ENCODE assay signal across 30 cellular contexts in genomic region chr12:132245521-132246101, GRCh38.
"Had no signal": no experiment of that assay in that cellular context is flagged by ENCODE, and none has a peak within 500 bp of the region (broad histone marks: within the 10 kb centered on the region; RNA-seq: fewer than 3 reads in every experiment).

No MANE protein-coding gene starts in this region.

- H3K4me1 ChIP-seq: adrenal gland, ascending aorta, pancreas, psoas muscle, sigmoid colon, tibial nerve had no signal

- H3K4me1 Mint-ChIP-seq: activated naive CD8-positive, alpha-beta T cell treated with anti-CD3 and anti-CD28 coated beads for 36 hours had no signal

- H3K36me3 ChIP-seq: adrenal gland, ascending aorta, cardiac muscle cell, pancreas, sigmoid colon, tibial nerve, WERI-Rb-1 had no signal

- H3K27ac ChIP-seq: adrenal gland, ascending aorta, cardiac muscle cell, pancreas, psoas muscle, sigmoid colon, tibial nerve, WERI-Rb-1 had no signal

- DNase-seq: activated CD4-positive, alpha-beta T cell treated with anti-CD3 and anti-CD28 coated beads for 48 hours; activated CD4-positive, alpha-beta T cell treated with anti-CD3 and anti-CD28 coated beads, Interleukin-2, amount 50 U/mL, for 48 hours; activated CD8-positive, alpha-beta memory T cell treated with anti-CD3 and anti-CD28 coated beads, Interleukin-2, amount 50 U/mL, for 4 hours; activated effector memory CD4-positive, alpha-beta T cell treated with anti-CD3 and anti-CD28 coated beads, Interleukin-2, amount 50 U/mL, for 16 hours; activated naive CD4-positive, alpha-beta T cell treated with anti-CD3 and anti-CD28 coated beads for 36 hours; activated naive CD8-positive, alpha-beta T cell treated with anti-CD3 and anti-CD28 coated beads for 36 hours; activated T-cell treated with anti-CD3 and anti-CD28 coated beads, Interleukin-2, amount 50 U/mL, for 1 hour; adrenal gland; foreskin fibroblast; left ventricle myocardium superior; mammary epithelial cell; nephron progenitor cell; psoas muscle; small intestine; stimulated activated CD4-positive, alpha-beta T cell treated with anti-CD3 and anti-CD28 coated beads, Interleukin-1b, Interleukin-23, amount 100 ng/mL, for 48 hours; stimulated activated CD4-positive, alpha-beta T cell treated with anti-CD3 and anti-CD28 coated beads, Interleukin-4, amount 100 ng/mL, for 4 hours; stimulated activated CD8-positive, alpha-beta memory T cell treated with anti-CD3 and anti-CD28 coated beads, Interleukin-4, amount 100 ng/mL, for 48 hours; stimulated activated naive B cell treated with anti-CD40 and anti-IgM and Interleukin-4, amounts not matched to agents 10 μg/mL and 1 μg/mL and 100 μg/mL, for 72 hours; WERI-Rb-1 had no signal

- ATAC-seq: activated CD4-positive, CD25-positive, alpha-beta regulatory T cell treated with anti-CD3 and anti-CD28 coated beads, Interleukin-2, amount 50 U/mL, for 24 hours; esophagus mucosa; left ventricle myocardium superior; pancreas; psoas muscle; stimulated activated naive B cell treated with anti-CD40 and anti-IgM and Interleukin-4, amounts not matched to agents 10 μg/mL and 1 μg/mL and 100 μg/mL, for 72 hours had no signal

- H3K4me3 ChIP-seq: adrenal gland, ascending aorta, cardiac muscle cell, pancreas, psoas muscle, sigmoid colon, tibial nerve had no signal

- H3K27ac Mint-ChIP-seq: activated naive CD4-positive, alpha-beta T cell treated with anti-CD3 and anti-CD28 coated beads for 36 hours; activated naive CD8-positive, alpha-beta T cell treated with anti-CD3 and anti-CD28 coated beads for 36 hours; activated T-helper 1 cell treated with anti-CD3 and anti-CD28 coated beads, Interleukin-12 subunit alpha, Interleukin-12 subunit beta, Interleukin-2, Interleukin-4 antibody, amounts not matched to agents 30 ng/mL and 10 ng/mL and 1 ng/mL, durations not matched to agents 14 hours and 24 hours and 36 hours; nephron progenitor cell; stimulated activated naive B cell treated with anti-CD40 and anti-IgM and Interleukin-4, amounts not matched to agents 10 μg/mL and 1 μg/mL and 100 μg/mL, for 72 hours had no signal

- FAIRE-seq: endothelial cell of umbilical vein, islet of Langerhans, pancreas, small intestine had no signal

- H3K9me3 ChIP-seq: adrenal gland, ascending aorta, pancreas, psoas muscle, sigmoid colon, tibial nerve had no signal

- H3K9me3 Mint-ChIP-seq: activated naive CD4-positive, alpha-beta T cell treated with anti-CD3 and anti-CD28 coated beads for 36 hours; activated naive CD8-positive, alpha-beta T cell treated with anti-CD3 and anti-CD28 coated beads for 36 hours; nephron progenitor cell; stimulated activated naive B cell treated with anti-CD40 and anti-IgM and Interleukin-4, amounts not matched to agents 10 μg/mL and 1 μg/mL and 100 μg/mL, for 72 hours had no signal

- H3K27me3 ChIP-seq: adrenal gland, ascending aorta, cardiac muscle cell, pancreas, tibial nerve had no signal

- H3K4me3 Mint-ChIP-seq: activated naive CD4-positive, alpha-beta T cell treated with anti-CD3 and anti-CD28 coated beads for 36 hours; activated naive CD8-positive, alpha-beta T cell treated with anti-CD3 and anti-CD28 coated beads for 36 hours; activated T-helper 1 cell treated with anti-CD3 and anti-CD28 coated beads, Interleukin-12 subunit alpha, Interleukin-12 subunit beta, Interleukin-2, Interleukin-4 antibody, amounts not matched to agents 30 ng/mL and 10 ng/mL and 1 ng/mL, durations not matched to agents 14 hours and 24 hours and 36 hours; brain; nephron progenitor cell; stimulated activated naive B cell treated with anti-CD40 and anti-IgM and Interleukin-4, amounts not matched to agents 10 μg/mL and 1 μg/mL and 100 μg/mL, for 72 hours had no signal
